In the genomic region with DNA sequence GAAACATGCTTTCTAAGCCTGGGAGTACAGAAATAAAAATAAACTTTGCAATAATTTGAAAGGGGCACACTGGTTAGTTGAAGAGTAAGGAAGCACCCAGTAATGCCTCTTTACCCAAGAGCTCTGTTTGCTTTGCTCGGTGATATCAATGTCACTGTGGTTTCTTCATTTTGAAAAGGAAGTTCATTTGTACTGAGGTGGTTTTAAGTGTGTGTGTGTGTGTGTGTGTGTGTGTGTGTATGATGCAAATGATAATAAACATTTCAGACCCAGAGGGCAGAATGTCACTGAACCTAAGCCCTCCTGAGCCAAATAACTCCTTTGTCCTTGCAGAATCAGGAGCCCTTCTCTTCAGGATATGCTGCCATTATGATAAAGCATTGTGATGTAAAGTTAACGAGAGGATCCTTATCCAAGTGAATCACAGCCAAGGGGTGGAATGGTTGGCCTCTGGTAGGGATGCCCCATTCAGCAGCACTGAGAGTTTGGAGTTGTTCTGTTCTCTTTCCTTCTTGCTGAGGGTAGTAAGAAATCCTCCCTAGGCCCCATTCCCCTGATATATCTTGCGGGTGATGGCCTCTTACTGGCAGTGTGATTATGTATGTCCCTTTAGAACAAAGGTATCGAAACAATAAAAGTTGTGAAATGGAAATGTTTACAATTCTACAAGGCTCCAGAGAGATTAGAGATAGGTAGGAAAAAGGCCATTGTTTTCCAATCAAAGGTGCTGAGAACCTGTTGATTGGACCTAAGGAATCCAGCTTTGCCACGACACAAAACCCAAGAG, we compare ENCODE assay signal across 1 cellular context.
TF ChIP-seq lines count a peak whose summit lies in the region.

No MANE protein-coding gene starts in this region.

TF ChIP-seq in HEK293, 187 proteins besides CTCF, POLR2A, EP300 and RAD21 (continued from another document):
- no peak for TF ChIP-seq INSM2 (tag by site-specific recombination; IDR thresholded peaks at IDR 0.05)
